ENCODE assay signal across 8 cellular contexts in the genomic region with DNA sequence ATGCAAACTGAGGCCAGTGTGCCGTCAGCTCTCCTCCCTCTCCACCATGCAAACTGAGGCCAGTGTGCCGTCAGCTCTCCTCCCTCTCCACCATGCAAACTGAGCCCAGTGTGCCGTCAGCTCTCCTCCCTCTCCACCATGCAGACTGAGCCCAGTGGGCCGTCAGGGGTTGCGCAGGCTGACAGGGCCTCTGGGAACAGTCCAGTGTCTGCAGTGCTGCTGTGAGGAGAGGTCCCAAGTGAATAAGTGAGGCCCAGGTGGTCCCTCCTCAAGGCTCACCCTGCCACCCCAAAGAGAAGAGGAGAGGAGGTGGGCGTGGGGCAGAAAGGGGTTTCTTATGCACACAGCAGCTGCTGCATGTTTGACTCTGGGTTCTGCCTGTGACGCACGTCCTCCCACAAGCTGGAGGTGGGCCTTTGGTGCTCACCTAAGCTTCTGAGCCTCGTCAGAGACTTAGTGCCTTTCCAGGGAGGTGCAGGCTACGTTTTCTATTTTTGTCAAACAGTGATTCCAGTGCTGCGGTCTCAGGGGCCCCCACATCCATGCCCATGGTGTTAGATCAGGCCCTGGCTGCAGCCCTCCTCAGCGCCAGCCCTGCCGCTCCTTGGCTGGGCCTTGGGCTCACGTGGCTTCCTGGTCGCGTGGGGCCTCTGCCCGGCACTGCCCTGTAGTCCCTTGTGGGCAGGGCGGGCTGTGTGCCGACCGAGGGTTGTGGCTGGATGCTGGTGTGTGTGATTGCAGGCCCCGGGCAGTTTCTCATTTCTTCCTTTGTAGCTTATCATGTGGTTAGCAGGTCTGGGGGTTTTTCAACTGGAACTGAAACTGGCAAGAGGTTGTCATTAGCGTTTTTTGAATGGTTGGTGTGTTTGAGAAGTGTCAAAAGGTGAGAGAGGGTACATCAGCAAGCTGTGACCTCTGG.
A peak's percentile ranks its signal among the peaks of the same experiment; 100 is the strongest.
DNase-seq lines count a peak whose midpoint lies in the region; ATAC-seq lines count a peak whose summit lies in the region.

No MANE protein-coding gene starts in this region.

- peak; percentile 84 for ATAC-seq in GM18868 (IDR thresholded peaks at IDR 0.05; ENCODE audit: unreplicated experiment)
- peak; percentile 87 for ATAC-seq in HG02623 (IDR thresholded peaks at IDR 0.05; ENCODE audit: unreplicated experiment)

- peak; percentile 89 to 91 for DNase-seq in NOMO-1 (lab: John Stamatoyannopoulos, UW; ENCODE audit: unreplicated experiment in 2 of 2)
- DNase-seq in inferior parietal cortex (ENCODE audit: extremely low spot score) = peak; percentile 21
- no peak for DNase-seq in DMS79 treated with DMSO at 0.1 percent for 48 hours (lab: John Stamatoyannopoulos, UW)
- DNase-seq in GOT3 (lab: John Stamatoyannopoulos, UW) = no peak
- no peak for DNase-seq in COLO668 (lab: John Stamatoyannopoulos, UW; ENCODE audit: unreplicated experiment)
- no peak for DNase-seq in NCI-H526 (lab: John Stamatoyannopoulos, UW)

Comparison
In these comparisons a context has a peak if more than half of its experiments do, and no peak if none do; other contexts are left out.
1. DNase-seq: peak in NOMO-1 (2 of 2) and inferior parietal cortex (single experiment); none in DMS79 treated with DMSO at 0.1 percent for 48 hours (single experiment), GOT3 (single experiment), COLO668 (single experiment) and NCI-H526 (0 of 2).